In the genomic region with DNA sequence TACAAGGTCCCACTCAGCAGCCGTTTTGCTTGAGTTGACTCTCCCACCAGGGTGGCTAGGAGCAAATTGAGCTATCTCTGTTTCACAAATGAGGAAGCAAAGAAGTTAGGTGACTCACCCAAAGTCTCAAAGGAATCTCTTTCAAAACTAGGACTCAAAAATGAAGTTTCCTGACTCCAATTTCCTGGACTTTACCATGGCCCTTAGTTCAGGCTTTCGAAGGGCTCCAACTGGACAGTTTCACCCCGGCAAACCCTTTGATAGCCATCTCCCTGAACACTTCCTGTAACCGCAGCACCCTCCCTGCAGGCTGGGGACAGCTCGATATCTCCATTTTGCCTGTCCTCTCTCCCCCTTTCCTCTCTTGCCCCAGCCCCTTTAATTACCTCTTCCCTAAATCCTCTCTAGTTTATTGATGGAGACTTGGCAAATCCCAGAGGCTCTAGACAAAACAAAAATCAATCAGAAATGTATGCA, we compare ENCODE assay signal across 24 cellular contexts. TPM values are rescaled to one million over a fixed set of nuclear protein-coding genes. Genes with fewer than 3 reads are reported as not detected.
DNase-seq lines count a peak whose midpoint lies in the region; ATAC-seq, FAIRE-seq and TF ChIP-seq lines count a peak whose summit lies in the region.
"Had no signal": no experiment of that assay in that cellular context is flagged by ENCODE, and none has a peak within 500 bp of the region (broad histone marks: within the 10 kb centered on the region; RNA-seq: fewer than 3 reads in every experiment).

No MANE protein-coding gene starts in this region.

- TF ChIP-seq POLR2A in endothelial cell of umbilical vein (IDR thresholded peaks at IDR 0.05; ENCODE audit: low read depth, low read length): no peak

- H3K4me1 ChIP-seq in endothelial cell of umbilical vein (ENCODE audit: control insufficient read depth, extremely low read depth, insufficient read depth, low read length): peaks cover 13% of the 10 kb centered on the region

- H3K27me3 ChIP-seq in endothelial cell of umbilical vein (ENCODE audit: control insufficient read depth in 2 of 2, insufficient read depth in 2 of 2, low read length in 2 of 2): peaks cover 16 to 17% of the 10 kb centered on the region in 2 experiments
- H3K27me3 ChIP-seq: right lobe of liver, tibial nerve had no signal

- H3K4me3 ChIP-seq in endothelial cell of umbilical vein (replicated peaks in 1 of 3; ENCODE audit: insufficient read depth in 1 of 3, low read depth in 1 of 3, low read length in 3 of 3): no peak overlapping the region
- H3K4me3 ChIP-seq: cardiac muscle cell, GM23248, right lobe of liver, tibial nerve had no signal

- no peaks in the 10 kb centered on the region for H3K36me3 ChIP-seq in endothelial cell of umbilical vein (ENCODE audit: control insufficient read depth in 2 of 2, extremely low read depth in 1 of 2, insufficient read depth in 2 of 2, low read length in 2 of 2)
- H3K36me3 ChIP-seq: cardiac muscle cell, right lobe of liver, tibial nerve had no signal

- no peaks in the 10 kb centered on the region for H3K9me3 ChIP-seq in endothelial cell of umbilical vein (replicated peaks; ENCODE audit: control insufficient read depth, insufficient read depth, low read length)
- H3K9me3 ChIP-seq: right lobe of liver, tibial nerve had no signal

- no peak overlapping the region for H3K27ac Mint-ChIP-seq in stimulated activated naive B cell treated with anti-CD40 and anti-IgM and Interleukin-4, amounts not matched to agents 10 μg/mL and 1 μg/mL and 100 μg/mL, for 72 hours
- H3K27ac Mint-ChIP-seq: activated naive CD4-positive, alpha-beta T cell treated with anti-CD3 and anti-CD28 coated beads, Interleukin-2, amount 10 ng/mL, durations not matched to agents 7 days and 5 days; activated T-helper 1 cell treated with anti-CD3 and anti-CD28 coated beads, Interleukin-12 subunit alpha, Interleukin-12 subunit beta, Interleukin-2, Interleukin-4 antibody, amounts not matched to agents 30 ng/mL and 10 ng/mL and 1 ng/mL, durations not matched to agents 14 hours and 24 hours and 36 hours; CD8-positive, alpha-beta T cell; natural killer cell; stimulated activated naive CD8-positive, alpha-beta T cell treated with anti-CD3 and anti-CD28 coated beads, Interleukin-15, Interleukin-2, amounts not matched to agents 100 ng/mL and 50 ng/mL, for 24 hours; WTC11 had no signal

- in situ Hi-C loops in KBM-7 (cut with MboI; ENCODE audit: low pct_unique_long_range_greater_than_20kb, low sequenced_read_pairs): no loop called here

- FAIRE-seq in endothelial cell of umbilical vein (lab: Jason Lieb, UNC): peak; percentile 15
- FAIRE-seq: islet of Langerhans had no signal

- POLR2A ChIA-PET in endothelial cell of umbilical vein (lab: Charles Lee): no interaction called here

- intact Hi-C loops in endothelial cell of umbilical vein (cut with micrococcal nuclease): no loop called here

- peaks cover 2 to 4% of the 10 kb centered on the region in 2 donors for H3K9me3 Mint-ChIP-seq in stimulated activated naive B cell treated with anti-CD40 and anti-IgM and Interleukin-4, amounts not matched to agents 10 μg/mL and 1 μg/mL and 100 μg/mL, for 72 hours
- H3K9me3 Mint-ChIP-seq: activated naive CD4-positive, alpha-beta T cell treated with anti-CD3 and anti-CD28 coated beads, Interleukin-2, amount 10 ng/mL, durations not matched to agents 7 days and 5 days; activated T-helper 1 cell treated with anti-CD3 and anti-CD28 coated beads, Interleukin-12 subunit alpha, Interleukin-12 subunit beta, Interleukin-2, Interleukin-4 antibody, amounts not matched to agents 30 ng/mL and 10 ng/mL and 1 ng/mL, durations not matched to agents 14 hours and 24 hours and 36 hours; natural killer cell; stimulated activated naive CD8-positive, alpha-beta T cell treated with anti-CD3 and anti-CD28 coated beads, Interleukin-15, Interleukin-2, amounts not matched to agents 100 ng/mL and 50 ng/mL, for 24 hours had no signal

- no peaks in the 10 kb centered on the region for H3K9me1 ChIP-seq in endothelial cell of umbilical vein (replicated peaks; ENCODE audit: control insufficient read depth, extremely low read depth, insufficient read depth, low read length)

- no peak overlapping the region for H3K9ac ChIP-seq in endothelial cell of umbilical vein (replicated peaks; ENCODE audit: extremely low read depth, insufficient read depth, low read length)
- H3K9ac ChIP-seq: GM23248 had no signal

- no peaks in the 10 kb centered on the region for H4K20me1 ChIP-seq in endothelial cell of umbilical vein (replicated peaks; ENCODE audit: control insufficient read depth, extremely low read depth, insufficient read depth, low read length)

- DNase-seq in KBM-7: peak; percentile 33
- DNase-seq in OCI-M1 (lab: John Stamatoyannopoulos, UW): peak; percentile 39
- no peak for DNase-seq in endothelial cell of umbilical vein (ENCODE audit: low read depth, low spot score)
- DNase-seq in stimulated activated naive B cell treated with anti-CD40 and anti-IgM and Interleukin-4, amounts not matched to agents 10 μg/mL and 1 μg/mL and 100 μg/mL, for 72 hours: no peak
- no peak for DNase-seq in NCI-H1694 treated with DMSO at 0.1 percent for 48 hours (lab: John Stamatoyannopoulos, UW)
- DNase-seq: activated CD4-positive, alpha-beta T cell treated with anti-CD3 and anti-CD28 coated beads, Interleukin-2, amount 50 U/mL, for 1 hour; activated naive CD4-positive, alpha-beta T cell treated with anti-CD3 and anti-CD28 coated beads, Interleukin-2, amount 10 ng/mL, durations not matched to agents 7 days and 5 days; amniotic stem cell; CD8-positive, alpha-beta T cell; GM23248; natural killer cell; NCI-H1105 treated with DMSO at 0.1 percent for 48 hours; NCI-H2081; NCI-H446 treated with DMSO at 0.1 percent for 48 hours; right lobe of liver; T-helper 9 cell had no signal

- H3K27ac ChIP-seq in endothelial cell of umbilical vein (ENCODE audit: insufficient read depth, low read depth, low read length): no peak overlapping the region
- H3K27ac ChIP-seq: cardiac muscle cell, GM23248, right lobe of liver had no signal

- H3K27me3 Mint-ChIP-seq in stimulated activated naive B cell treated with anti-CD40 and anti-IgM and Interleukin-4, amounts not matched to agents 10 μg/mL and 1 μg/mL and 100 μg/mL, for 72 hours: peaks cover 53 to 54% of the 10 kb centered on the region in 2 donors

- no peaks in the 10 kb centered on the region for H3K79me2 ChIP-seq in endothelial cell of umbilical vein (ENCODE audit: control insufficient read depth, insufficient read depth, low read length)

- H3K4me1 Mint-ChIP-seq in stimulated activated naive B cell treated with anti-CD40 and anti-IgM and Interleukin-4, amounts not matched to agents 10 μg/mL and 1 μg/mL and 100 μg/mL, for 72 hours: peaks cover 16 to 24% of the 10 kb centered on the region in 2 donors

- ATAC-seq in stimulated activated naive B cell treated with anti-CD40 and anti-IgM and Interleukin-4, amounts not matched to agents 10 μg/mL and 1 μg/mL and 100 μg/mL, for 72 hours (replicated peaks): peak; percentile 29 to 37
- ATAC-seq in HG02759 (IDR thresholded peaks at IDR 0.05; ENCODE audit: unreplicated experiment) (no peak), HG03354 (IDR thresholded peaks at IDR 0.05; ENCODE audit: poor library complexity, severe bottlenecking, unreplicated experiment) (no peak)
- ATAC-seq: CD8-positive, alpha-beta T cell; natural killer cell; right lobe of liver; WTC11 had no signal

- no peak for TF ChIP-seq CTCF in endothelial cell of umbilical vein (IDR thresholded peaks at IDR 0.05; ENCODE audit: extremely low read depth in 1 of 2, insufficient read depth in 1 of 2, low read depth in 1 of 2, low read length in 2 of 2)

- H3K4me2 ChIP-seq in endothelial cell of umbilical vein (ENCODE audit: insufficient read depth, low read length): no peak overlapping the region

- peaks cover 0 to 1% of the 10 kb centered on the region in 2 donors for H3K36me3 Mint-ChIP-seq in stimulated activated naive B cell treated with anti-CD40 and anti-IgM and Interleukin-4, amounts not matched to agents 10 μg/mL and 1 μg/mL and 100 μg/mL, for 72 hours
- H3K36me3 Mint-ChIP-seq: activated naive CD4-positive, alpha-beta T cell treated with anti-CD3 and anti-CD28 coated beads, Interleukin-2, amount 10 ng/mL, durations not matched to agents 7 days and 5 days; CD8-positive, alpha-beta T cell; natural killer cell; WTC11 had no signal

- dilution Hi-C loops in endothelial cell of umbilical vein (cut with MboI; ENCODE audit: extremely low pct_ligation_motif_present, low sequenced_read_pairs): no loop called here

- no peak overlapping the region for H3K4me3 Mint-ChIP-seq in stimulated activated naive B cell treated with anti-CD40 and anti-IgM and Interleukin-4, amounts not matched to agents 10 μg/mL and 1 μg/mL and 100 μg/mL, for 72 hours
- H3K4me3 Mint-ChIP-seq: activated naive CD4-positive, alpha-beta T cell treated with anti-CD3 and anti-CD28 coated beads, Interleukin-2, amount 10 ng/mL, durations not matched to agents 7 days and 5 days; activated T-helper 1 cell treated with anti-CD3 and anti-CD28 coated beads, Interleukin-12 subunit alpha, Interleukin-12 subunit beta, Interleukin-2, Interleukin-4 antibody, amounts not matched to agents 30 ng/mL and 10 ng/mL and 1 ng/mL, durations not matched to agents 14 hours and 24 hours and 36 hours; CD8-positive, alpha-beta T cell; natural killer cell; stimulated activated naive CD8-positive, alpha-beta T cell treated with anti-CD3 and anti-CD28 coated beads, Interleukin-15, Interleukin-2, amounts not matched to agents 100 ng/mL and 50 ng/mL, for 24 hours; WTC11 had no signal

- CTCF ChIA-PET in endothelial cell of umbilical vein (lab: Charles Lee): interaction anchor here (1.0 to 1.6 kb wide), 2 partner anchors 11 to 20 kb away, joined by 3 to 4 read pairs; no protein-coding TSS in a partner anchor

- H2AFZ ChIP-seq in endothelial cell of umbilical vein (ENCODE audit: low read depth, low read length): no peak overlapping the region
- H2AFZ ChIP-seq: GM23248 had no signal

- no TSS peak for BruUV-seq in endothelial cell of umbilical vein (replicated peaks; lab: Mats Ljungman, UMichigan)

TF ChIP-seq in endothelial cell of umbilical vein, 7 proteins besides CTCF, POLR2A, EP300 and RAD21 (continues in another document):
- TF ChIP-seq EZH2 (IDR thresholded peaks at IDR 0.05; ENCODE audit: borderline replicate concordance, low read depth, low read length, severe bottlenecking): no peak
- TF ChIP-seq GATA2 (IDR thresholded peaks at IDR 0.05; ENCODE audit: insufficient read depth, insufficient read length, low read depth, low read length): no peak
- no peak for TF ChIP-seq MYC (IDR thresholded peaks at IDR 0.05; ENCODE audit: low read depth, low read length)
- TF ChIP-seq JUN (IDR thresholded peaks at IDR 0.05; ENCODE audit: borderline replicate concordance, insufficient read depth, insufficient read length, low read depth): no peak

RNA-seq across cellular contexts. Expression of gene AFAP1L2, which starts 4.7 kb away (rescaled TPM):
- 1.6 and 4.1 TPM in 2 replicates for total RNA-seq in endothelial cell of umbilical vein
- polyA plus RNA-seq in endothelial cell of umbilical vein: 0.53 and 0.90 TPM in 2 replicates
- polyA plus RNA-seq in endothelial cell of umbilical vein (2011; cell fraction: cytosol; rRNA removed): 0.52 and 0.63 TPM in 2 replicates
- polyA plus RNA-seq in endothelial cell of umbilical vein (2011; cell fraction: nucleus; rRNA removed): 2.1 and 2.2 TPM in 2 replicates
- polyA plus RNA-seq in endothelial cell of umbilical vein (2012): 0.05 TPM in 2 replicates
- polyA minus RNA-seq in endothelial cell of umbilical vein: 0.59 and 0.75 TPM in 2 replicates
- polyA minus RNA-seq in endothelial cell of umbilical vein (2011; cell fraction: cytosol; rRNA and poly(A)+ RNA removed): not detected
- 0.91 and 1.2 TPM in 2 replicates for polyA minus RNA-seq in endothelial cell of umbilical vein (2011; cell fraction: nucleus; rRNA and poly(A)+ RNA removed)
- total RNA-seq: GM23248 had no signal
- polyA plus RNA-seq: GM23248 had no signal

Comparison
In these comparisons a context has a peak if more than half of its experiments do, and no peak if none do; other contexts are left out.
1. DNase-seq: peak in KBM-7 (single experiment) and OCI-M1 (single experiment); none in endothelial cell of umbilical vein (single experiment), stimulated activated naive B cell treated with anti-CD40 and anti-IgM and Interleukin-4, amounts not matched to agents 10 μg/mL and 1 μg/mL and 100 μg/mL, for 72 hours (single experiment) and NCI-H1694 treated with DMSO at 0.1 percent for 48 hours (single experiment).
2. ATAC-seq: peak in stimulated activated naive B cell treated with anti-CD40 and anti-IgM and Interleukin-4, amounts not matched to agents 10 μg/mL and 1 μg/mL and 100 μg/mL, for 72 hours (2 of 2); none in HG02759 (single experiment) and HG03354 (single experiment).